In genomic region chr3:188165596-188165995, GRCh38 we compare ENCODE assay signal across 1 cellular context.
TF ChIP-seq lines count a peak whose summit lies in the region.

No MANE protein-coding gene starts in this region.

TF ChIP-seq in SK-N-SH, 30 proteins besides CTCF, POLR2A, EP300 and RAD21 (continued from another document):
- TF ChIP-seq, protein P1, sequence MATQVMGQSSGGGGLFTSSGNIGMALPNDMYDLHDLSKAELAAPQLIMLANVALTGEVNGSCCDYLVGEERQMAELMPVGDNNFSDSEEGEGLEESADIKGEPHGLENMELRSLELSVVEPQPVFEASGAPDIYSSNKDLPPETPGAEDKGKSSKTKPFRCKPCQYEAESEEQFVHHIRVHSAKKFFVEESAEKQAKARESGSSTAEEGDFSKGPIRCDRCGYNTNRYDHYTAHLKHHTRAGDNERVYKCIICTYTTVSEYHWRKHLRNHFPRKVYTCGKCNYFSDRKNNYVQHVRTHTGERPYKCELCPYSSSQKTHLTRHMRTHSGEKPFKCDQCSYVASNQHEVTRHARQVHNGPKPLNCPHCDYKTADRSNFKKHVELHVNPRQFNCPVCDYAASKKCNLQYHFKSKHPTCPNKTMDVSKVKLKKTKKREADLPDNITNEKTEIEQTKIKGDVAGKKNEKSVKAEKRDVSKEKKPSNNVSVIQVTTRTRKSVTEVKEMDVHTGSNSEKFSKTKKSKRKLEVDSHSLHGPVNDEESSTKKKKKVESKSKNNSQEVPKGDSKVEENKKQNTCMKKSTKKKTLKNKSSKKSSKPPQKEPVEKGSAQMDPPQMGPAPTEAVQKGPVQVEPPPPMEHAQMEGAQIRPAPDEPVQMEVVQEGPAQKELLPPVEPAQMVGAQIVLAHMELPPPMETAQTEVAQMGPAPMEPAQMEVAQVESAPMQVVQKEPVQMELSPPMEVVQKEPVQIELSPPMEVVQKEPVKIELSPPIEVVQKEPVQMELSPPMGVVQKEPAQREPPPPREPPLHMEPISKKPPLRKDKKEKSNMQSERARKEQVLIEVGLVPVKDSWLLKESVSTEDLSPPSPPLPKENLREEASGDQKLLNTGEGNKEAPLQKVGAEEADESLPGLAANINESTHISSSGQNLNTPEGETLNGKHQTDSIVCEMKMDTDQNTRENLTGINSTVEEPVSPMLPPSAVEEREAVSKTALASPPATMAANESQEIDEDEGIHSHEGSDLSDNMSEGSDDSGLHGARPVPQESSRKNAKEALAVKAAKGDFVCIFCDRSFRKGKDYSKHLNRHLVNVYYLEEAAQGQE (IDR thresholded peaks at IDR 0.05; ENCODE audit: low read depth, low read length), result no peak
- TF ChIP-seq, protein P2, sequence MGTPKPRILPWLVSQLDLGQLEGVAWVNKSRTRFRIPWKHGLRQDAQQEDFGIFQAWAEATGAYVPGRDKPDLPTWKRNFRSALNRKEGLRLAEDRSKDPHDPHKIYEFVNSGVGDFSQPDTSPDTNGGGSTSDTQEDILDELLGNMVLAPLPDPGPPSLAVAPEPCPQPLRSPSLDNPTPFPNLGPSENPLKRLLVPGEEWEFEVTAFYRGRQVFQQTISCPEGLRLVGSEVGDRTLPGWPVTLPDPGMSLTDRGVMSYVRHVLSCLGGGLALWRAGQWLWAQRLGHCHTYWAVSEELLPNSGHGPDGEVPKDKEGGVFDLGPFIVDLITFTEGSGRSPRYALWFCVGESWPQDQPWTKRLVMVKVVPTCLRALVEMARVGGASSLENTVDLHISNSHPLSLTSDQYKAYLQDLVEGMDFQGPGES (IDR thresholded peaks at IDR 0.05; ENCODE audit: low read depth, low read length), result no peak
- no peak for TF ChIP-seq POLR2AphosphoS5 (IDR thresholded peaks at IDR 0.05; ENCODE audit: low read depth, low read length)
